ENCODE assay signal across 7 cellular contexts in the genomic region with DNA sequence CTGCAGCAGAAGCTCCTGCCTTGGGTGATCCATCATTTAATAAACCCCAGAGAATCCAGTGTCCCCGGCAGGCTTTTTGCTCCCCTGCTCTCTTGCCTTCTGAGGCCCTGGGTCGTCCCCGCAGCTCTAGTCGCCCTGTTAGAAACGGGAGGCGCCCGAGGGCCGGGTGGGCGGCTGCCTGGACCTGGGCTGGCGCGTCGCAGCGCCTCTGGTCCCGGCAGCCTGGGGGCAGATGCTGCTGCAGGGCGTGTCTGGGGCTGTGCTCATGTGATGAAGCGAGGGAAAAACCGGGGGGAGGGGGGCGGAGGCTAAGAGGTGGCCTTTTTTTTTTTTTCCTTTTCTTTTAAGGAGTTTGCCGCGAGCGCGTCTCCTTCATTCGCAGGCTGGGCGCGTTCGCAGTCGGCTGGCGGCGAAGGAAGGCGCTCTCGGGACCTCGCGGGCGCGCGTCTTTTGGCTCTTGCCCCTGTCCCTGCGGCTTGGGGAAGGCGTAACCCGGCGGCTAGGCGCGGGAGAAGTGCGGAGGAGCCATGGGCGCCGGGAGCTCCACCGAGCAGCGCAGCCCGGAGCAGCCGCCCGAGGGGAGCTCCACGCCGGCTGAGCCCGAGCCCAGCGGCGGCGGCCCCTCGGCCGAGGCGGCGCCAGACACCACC. TPM values are rescaled to one million over a fixed set of nuclear protein-coding genes. Genes with fewer than 3 reads are reported as not detected.
DNase-seq lines count a peak whose midpoint lies in the region; ATAC-seq and TF ChIP-seq lines count a peak whose summit lies in the region.

No MANE protein-coding gene starts in this region.

- no peaks in the 10 kb centered on the region for H3K9me3 ChIP-seq in uterus

- intact Hi-C loops in Right ventricle myocardium inferior (cut with DNase I): loop anchor here (1.0 kb wide), 1 partner anchor 226 kb away; no protein-coding TSS in a partner anchor
- intact Hi-C loops in uterus (cut with DNase I; ENCODE audit: low total_unique reads): loop anchor here (10.0 kb wide), 1 partner anchor 85 kb away; no protein-coding TSS in a partner anchor

- peak; percentile 51 for DNase-seq in GM20000 (ENCODE audit: low spot score)
- DNase-seq in NCI-H2227 (lab: John Stamatoyannopoulos, UW; ENCODE audit: unreplicated experiment): peak; percentile 83
- peak; percentile 44 for DNase-seq in activated naive CD8-positive, alpha-beta T cell treated with anti-CD3 and anti-CD28 coated beads, Interleukin-2, amount 10 ng/mL, durations not matched to agents 7 days and 5 days
- DNase-seq in Right ventricle myocardium inferior (ENCODE audit: missing footprints): peak; percentile 89
- peak; percentile 52 for DNase-seq in omental fat pad (ENCODE audit: low spot score)
- DNase-seq in uterus: peak; percentile 85 to 94

- H3K4me3 Mint-ChIP-seq in activated naive CD8-positive, alpha-beta T cell treated with anti-CD3 and anti-CD28 coated beads, Interleukin-2, amount 10 ng/mL, durations not matched to agents 7 days and 5 days: peak overlapping the region; percentile 79

- POLR2A ChIA-PET in activated naive CD8-positive, alpha-beta T cell treated with anti-CD3 and anti-CD28 coated beads, Interleukin-2, amount 10 ng/mL, durations not matched to agents 7 days and 5 days (lab: Charles Lee): interaction anchor here (0.7 kb wide), 1 partner anchor 296 kb away, joined by 4 read pairs; no protein-coding TSS in a partner anchor

- H3K4me3 ChIP-seq in uterus: peak overlapping the region; percentile 76 to 90

- TF ChIP-seq POLR2A in uterus (IDR thresholded peaks at IDR 0.05): peak; percentile 33 to 75

- no peaks in the 10 kb centered on the region for H3K27me3 ChIP-seq in uterus

- no peak for TF ChIP-seq CTCF in GM20000 (IDR thresholded peaks at IDR 0.05; ENCODE audit: extremely low read depth, missing control alignments)
- no peak for TF ChIP-seq CTCF in omental fat pad (IDR thresholded peaks at IDR 0.05)
- TF ChIP-seq CTCF in uterus (IDR thresholded peaks at IDR 0.05): peak in 3 of 4 experiments; percentile 33 to 41 (median 35)

- no peaks in the 10 kb centered on the region for H3K4me1 ChIP-seq in uterus

- H3K9me3 Mint-ChIP-seq in activated naive CD8-positive, alpha-beta T cell treated with anti-CD3 and anti-CD28 coated beads, Interleukin-2, amount 10 ng/mL, durations not matched to agents 7 days and 5 days: no peaks in the 10 kb centered on the region

- peaks cover 7% of the 10 kb centered on the region for H3K4me1 Mint-ChIP-seq in activated naive CD8-positive, alpha-beta T cell treated with anti-CD3 and anti-CD28 coated beads, Interleukin-2, amount 10 ng/mL, durations not matched to agents 7 days and 5 days

- no peaks in the 10 kb centered on the region for H3K36me3 ChIP-seq in uterus

- H3K36me3 Mint-ChIP-seq in activated naive CD8-positive, alpha-beta T cell treated with anti-CD3 and anti-CD28 coated beads, Interleukin-2, amount 10 ng/mL, durations not matched to agents 7 days and 5 days: no peaks in the 10 kb centered on the region

- no peak overlapping the region for H3K27ac Mint-ChIP-seq in activated naive CD8-positive, alpha-beta T cell treated with anti-CD3 and anti-CD28 coated beads, Interleukin-2, amount 10 ng/mL, durations not matched to agents 7 days and 5 days

- peak overlapping the region; percentile 94 to 95 for H3K27ac ChIP-seq in uterus

- ATAC-seq in activated naive CD8-positive, alpha-beta T cell treated with anti-CD3 and anti-CD28 coated beads, Interleukin-2, amount 10 ng/mL, durations not matched to agents 7 days and 5 days (ENCODE audit: low read depth): peak; percentile 53
- ATAC-seq in Right ventricle myocardium inferior (peak; percentile 92), omental fat pad (ENCODE audit: low FRiP score) (peak; percentile 62), GM21423 (IDR thresholded peaks at IDR 0.05; ENCODE audit: unreplicated experiment) (no peak)

- H3K27me3 Mint-ChIP-seq in activated naive CD8-positive, alpha-beta T cell treated with anti-CD3 and anti-CD28 coated beads, Interleukin-2, amount 10 ng/mL, durations not matched to agents 7 days and 5 days: peaks cover 81% of the 10 kb centered on the region

RNA-seq across cellular contexts. Expression of a gene that starts 0.4 kb away (rescaled TPM):
- total RNA-seq in activated naive CD8-positive, alpha-beta T cell treated with anti-CD3 and anti-CD28 coated beads, Interleukin-2, amount 10 ng/mL, durations not matched to agents 7 days and 5 days: under 1 TPM; 0.06 to 0.11 TPM
- total RNA-seq in Right ventricle myocardium inferior: 18.1 TPM
- total RNA-seq in omental fat pad: 100 to 1,000 TPM; 151 to 488 (median 216) TPM
- 100 to 1,000 TPM in 1 of 4 donors, 10 to 100 TPM in 3; 47.6 to 218 (median 70.2) TPM for total RNA-seq in uterus

Comparison
In these comparisons a context has a peak if more than half of its experiments do, and no peak if none do; other contexts are left out.
1. CTCF ChIP-seq: peak in uterus (3 of 4); none in GM20000 (single experiment) and omental fat pad (0 of 3).
2. RNA of a gene that starts 0.4 kb away (total RNA-seq): 151 to 488 TPM in omental fat pad, 47.6 to 218 TPM in uterus and 18.1 TPM in Right ventricle myocardium inferior (single experiment); 0.06 to 0.11 TPM in activated naive CD8-positive, alpha-beta T cell treated with anti-CD3 and anti-CD28 coated beads, Interleukin-2, amount 10 ng/mL, durations not matched to agents 7 days and 5 days; every median in the first group is over 10 times any median in the second.
3. Peak in every context shown above with its lines, with median percentiles within 50 percentile points of each other: DNase-seq.